Comparison of ENCODE assay signal across 19 cellular contexts in the genomic region with DNA sequence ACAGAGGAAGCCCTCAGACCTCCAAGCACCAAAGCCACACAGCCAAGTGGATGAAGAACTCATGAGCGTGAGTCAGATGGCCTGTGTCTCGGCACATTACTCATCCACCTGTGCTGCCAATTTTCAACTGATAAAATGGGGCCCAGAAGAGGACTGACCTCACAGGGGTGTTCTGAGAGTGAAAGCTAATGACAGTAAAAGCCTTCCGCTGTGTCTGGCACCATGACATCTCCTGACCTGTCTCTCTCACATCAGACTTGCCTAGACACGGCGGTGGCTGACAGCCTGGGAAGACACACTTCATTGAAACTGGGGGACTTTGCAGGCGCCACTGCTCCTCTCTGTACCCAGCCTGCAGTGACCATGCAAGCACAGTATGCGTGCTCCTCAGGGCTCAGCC. TPM values are rescaled to one million over a fixed set of nuclear protein-coding genes. Genes with fewer than 3 reads are reported as not detected.
DNase-seq lines count a peak whose midpoint lies in the region; ATAC-seq and TF ChIP-seq lines count a peak whose summit lies in the region.
"Had no signal": no experiment of that assay in that cellular context is flagged by ENCODE, and none has a peak within 500 bp of the region (broad histone marks: within the 10 kb centered on the region; RNA-seq: fewer than 3 reads in every experiment).

No MANE protein-coding gene starts in this region.

- H3K4me3 Mint-ChIP-seq in type B pancreatic cell: no peak overlapping the region
- H3K4me3 Mint-ChIP-seq: activated CD4-positive, alpha-beta T cell treated with anti-CD3 and anti-CD28 coated beads for 36 hours; stimulated activated naive CD8-positive, alpha-beta T cell treated with anti-CD3 and anti-CD28 coated beads, Interleukin-15, amount 100 ng/mL, for 72 hours; T-helper 17 cell had no signal

- H3K9me3 Mint-ChIP-seq in type B pancreatic cell: no peaks in the 10 kb centered on the region
- H3K9me3 Mint-ChIP-seq: stimulated activated naive CD8-positive, alpha-beta T cell treated with anti-CD3 and anti-CD28 coated beads, Interleukin-15, amount 100 ng/mL, for 72 hours had no signal

- DNase-seq in activated CD8-positive, alpha-beta memory T cell treated with anti-CD3 and anti-CD28 coated beads for 24 hours: peak; percentile 48
- no peak for DNase-seq in activated CD8-positive, alpha-beta memory T cell treated with anti-CD3 and anti-CD28 coated beads, Interleukin-2, amount 50 U/mL, for 4 hours
- peak; percentile 32 for DNase-seq in NCI-H226
- peak; percentile 48 for DNase-seq in type B pancreatic cell (ENCODE audit: extremely low spot score, unreplicated experiment)
- no peak for DNase-seq in NCI-H1417 treated with DMSO at 0.1 percent for 48 hours (lab: John Stamatoyannopoulos, UW)
- DNase-seq in substantia nigra (lab: John Stamatoyannopoulos, UW): no peak
- DNase-seq: activated CD4-positive, alpha-beta T cell treated with anti-CD3 and anti-CD28 coated beads for 36 hours; amniotic stem cell; COR-L47; foreskin fibroblast; NCI-H1092 treated with DMSO at 0.1 percent for 48 hours; nucleus accumbens; small intestine; stimulated activated naive CD8-positive, alpha-beta T cell treated with anti-CD3 and anti-CD28 coated beads, Interleukin-15, amount 100 ng/mL, for 72 hours; T-helper 17 cell had no signal

- H3K27ac ChIP-seq in substantia nigra (ENCODE audit: low read depth, low read length, poor library complexity, severe bottlenecking): no peak overlapping the region

- H3K36me3 Mint-ChIP-seq in type B pancreatic cell: no peaks in the 10 kb centered on the region

- no peak for TF ChIP-seq CTCF in type B pancreatic cell (conservative IDR thresholded peaks at IDR 0.05)

- peak; percentile 65 for ATAC-seq in esophagus mucosa
- ATAC-seq in GM19324 (IDR thresholded peaks at IDR 0.05; ENCODE audit: low FRiP score, unreplicated experiment): no peak
- ATAC-seq: activated CD4-positive, alpha-beta T cell treated with anti-CD3 and anti-CD28 coated beads for 36 hours; stimulated activated naive CD8-positive, alpha-beta T cell treated with anti-CD3 and anti-CD28 coated beads, Interleukin-15, amount 100 ng/mL, for 72 hours; T-helper 17 cell had no signal

- H3K27ac Mint-ChIP-seq in type B pancreatic cell: no peak overlapping the region
- H3K27ac Mint-ChIP-seq: activated CD4-positive, alpha-beta T cell treated with anti-CD3 and anti-CD28 coated beads for 36 hours; T-helper 17 cell had no signal

- H3K27me3 Mint-ChIP-seq in type B pancreatic cell: peaks cover 69% of the 10 kb centered on the region

- no peaks in the 10 kb centered on the region for H3K4me1 Mint-ChIP-seq in type B pancreatic cell (ENCODE audit: unreplicated experiment)
- H3K4me1 Mint-ChIP-seq: T-helper 17 cell had no signal

RNA-seq across cellular contexts. Expression of gene SLC18A3, which starts 8.3 kb away (rescaled TPM):
- not detected for total RNA-seq in esophagus mucosa
- 1.6 and 6.2 TPM in 2 replicates for total RNA-seq in type B pancreatic cell (ENCODE audit: low replicate concordance)
- total RNA-seq: activated CD4-positive, alpha-beta T cell treated with anti-CD3 and anti-CD28 coated beads for 36 hours; dermis microvascular lymphatic vessel endothelial cell; NCI-H460; T-helper 17 cell had no signal

RNA-seq across cellular contexts. Expression of gene CHAT, which starts 12.0 kb away (rescaled TPM):
- not detected for total RNA-seq in esophagus mucosa
- total RNA-seq in type B pancreatic cell (ENCODE audit: low replicate concordance): 0.34 and 0.62 TPM in 2 replicates
- total RNA-seq: activated CD4-positive, alpha-beta T cell treated with anti-CD3 and anti-CD28 coated beads for 36 hours; dermis microvascular lymphatic vessel endothelial cell; NCI-H460; T-helper 17 cell had no signal

Comparison
In these comparisons a context has a peak if more than half of its experiments do, and no peak if none do; other contexts are left out.
1. DNase-seq: peak in activated CD8-positive, alpha-beta memory T cell treated with anti-CD3 and anti-CD28 coated beads for 24 hours (single experiment), NCI-H226 (single experiment) and type B pancreatic cell (single experiment); none in activated CD8-positive, alpha-beta memory T cell treated with anti-CD3 and anti-CD28 coated beads, Interleukin-2, amount 50 U/mL, for 4 hours (single experiment), NCI-H1417 treated with DMSO at 0.1 percent for 48 hours (single experiment) and substantia nigra (0 of 49).